8 cellular contexts compared by ENCODE assay signal in the genomic region with DNA sequence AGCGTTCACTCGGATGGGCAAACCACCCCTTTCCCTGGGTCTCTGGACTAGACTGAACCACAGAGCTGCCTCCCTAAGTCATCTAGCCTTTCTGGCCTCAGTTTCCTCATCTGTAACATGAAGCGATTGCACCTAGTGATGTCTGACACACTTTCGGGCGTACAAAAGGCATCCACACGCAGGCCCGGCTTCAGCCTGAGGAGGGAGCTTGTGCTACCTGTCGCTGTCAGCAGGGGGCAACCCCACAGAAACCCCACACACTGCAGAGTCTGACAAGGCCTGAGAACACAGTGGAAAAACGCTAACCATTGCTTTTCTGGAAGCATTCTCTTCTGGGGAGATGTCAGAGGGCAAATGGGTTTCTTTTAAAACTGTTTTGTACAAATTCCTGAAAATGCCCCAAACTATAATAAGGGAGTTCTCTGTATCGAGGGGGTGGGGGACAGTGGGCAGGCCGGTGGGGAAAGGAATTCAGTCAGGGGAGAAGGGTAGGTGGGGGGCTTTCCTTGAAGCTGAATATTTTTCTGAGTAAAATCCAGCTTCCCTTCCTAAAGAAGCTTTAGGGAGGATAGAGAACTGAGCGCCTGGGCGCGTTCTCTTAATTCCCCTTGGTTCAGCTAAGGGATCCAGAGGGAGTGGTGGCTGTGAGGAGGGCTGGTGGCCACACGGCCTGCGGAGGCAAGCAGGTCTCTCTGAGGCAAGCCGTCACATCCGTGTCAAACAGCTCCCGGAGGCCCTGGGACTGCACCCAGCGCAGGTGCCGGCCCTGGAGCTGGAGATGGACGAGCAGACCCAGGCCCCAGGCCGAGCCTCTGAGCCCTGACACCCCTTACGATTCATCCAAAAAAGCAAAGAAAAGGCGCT. TPM values are rescaled to one million over a fixed set of nuclear protein-coding genes. Genes with fewer than 3 reads are reported as not detected.
DNase-seq lines count a peak whose midpoint lies in the region; ATAC-seq, FAIRE-seq and TF ChIP-seq lines count a peak whose summit lies in the region.

No MANE protein-coding gene starts in this region.

- dilution Hi-C loops in endothelial cell of umbilical vein (cut with MboI; ENCODE audit: extremely low pct_ligation_motif_present, low sequenced_read_pairs), result no loop called here

- no peak overlapping the region for H2AFZ ChIP-seq in endothelial cell of umbilical vein (ENCODE audit: low read depth, low read length)

- peak; percentile 91 for TF ChIP-seq CTCF in 22Rv1 (IDR thresholded peaks at IDR 0.05)
- peak; percentile 95 for TF ChIP-seq CTCF in GM12875 (IDR thresholded peaks at IDR 0.05; ENCODE audit: borderline replicate concordance, insufficient read depth, low read depth, low read length)
- peak; percentile 86 to 92 for TF ChIP-seq CTCF in endothelial cell of umbilical vein (IDR thresholded peaks at IDR 0.05; ENCODE audit: extremely low read depth in 1 of 2, insufficient read depth in 1 of 2, low read depth in 1 of 2, low read length in 2 of 2)
- TF ChIP-seq CTCF in mucosa of descending colon (IDR thresholded peaks at IDR 0.05), result peak; percentile 47
- TF ChIP-seq CTCF in suprapubic skin (IDR thresholded peaks at IDR 0.05), result peak; percentile 31 to 71

- no peak for TF ChIP-seq POLR2A in endothelial cell of umbilical vein (IDR thresholded peaks at IDR 0.05; ENCODE audit: low read depth, low read length)
- TF ChIP-seq POLR2A in suprapubic skin (IDR thresholded peaks at IDR 0.05), result no peak

- peak; percentile 77 for FAIRE-seq in endothelial cell of umbilical vein (lab: Jason Lieb, UNC)

- H3K27me3 ChIP-seq in endothelial cell of umbilical vein (ENCODE audit: control insufficient read depth in 2 of 2, insufficient read depth in 2 of 2, low read length in 2 of 2) (no peaks in the 10 kb centered on the region), suprapubic skin (no peaks in the 10 kb centered on the region)

- POLR2A ChIA-PET in endothelial cell of umbilical vein (lab: Charles Lee), result no interaction called here

- no peak for TF ChIP-seq EP300 in suprapubic skin (IDR thresholded peaks at IDR 0.05)

- H3K4me1 ChIP-seq in endothelial cell of umbilical vein (ENCODE audit: control insufficient read depth, extremely low read depth, insufficient read depth, low read length) (no peaks in the 10 kb centered on the region), mucosa of descending colon (ENCODE audit: low read depth) (no peaks in the 10 kb centered on the region), suprapubic skin (peaks cover 4% of the 10 kb centered on the region)

- DNase-seq in NCI-H510A (lab: John Stamatoyannopoulos, UW), result peak; percentile 2
- peak; percentile 26 to 27 for DNase-seq in activated CD4-positive, alpha-beta T cell treated with anti-CD3 and anti-CD28 coated beads, Interleukin-2, amount 50 U/mL, for 24 hours (ENCODE audit: low read depth in 1 of 2, low spot score in 1 of 2)
- DNase-seq in endothelial cell of umbilical vein (ENCODE audit: low read depth, low spot score), result peak; percentile 49
- peak in 2 of 3 donors; percentile 73 to 77 for DNase-seq in mucosa of descending colon
- no peak for DNase-seq in suprapubic skin (ENCODE audit: low spot score in 2 of 2)

- BruUV-seq in endothelial cell of umbilical vein (replicated peaks; lab: Mats Ljungman, UMichigan), result no TSS peak

- no peak overlapping the region for H3K4me2 ChIP-seq in endothelial cell of umbilical vein (ENCODE audit: insufficient read depth, low read length)

- no peaks in the 10 kb centered on the region for H3K9me1 ChIP-seq in endothelial cell of umbilical vein (replicated peaks; ENCODE audit: control insufficient read depth, extremely low read depth, insufficient read depth, low read length)

- ATAC-seq in HG02763 (IDR thresholded peaks at IDR 0.05; ENCODE audit: unreplicated experiment) (peak; percentile 85), mucosa of descending colon (peak; percentile 93)

- CTCF ChIA-PET in endothelial cell of umbilical vein (lab: Charles Lee), result interaction anchor here (0.6 to 5.5 kb wide), 31 partner anchors 9 to 972 kb away, joined by 3 to 32 read pairs (median 4); no protein-coding TSS in a partner anchor

- intact Hi-C loops in endothelial cell of umbilical vein (cut with micrococcal nuclease), result loop anchor here (1.0 kb wide), 2 partner anchors 378 to 879 kb away; no protein-coding TSS in a partner anchor
- intact Hi-C loops in mucosa of descending colon (cut with DNase I, micrococcal nuclease), result no loop called here

- H3K4me3 ChIP-seq in GM12875 (ENCODE audit: low read depth, low read length) (no peak overlapping the region), endothelial cell of umbilical vein (replicated peaks in 1 of 3; ENCODE audit: insufficient read depth in 1 of 3, low read depth in 1 of 3, low read length in 3 of 3) (no peak overlapping the region), mucosa of descending colon (no peak overlapping the region), suprapubic skin (no peak overlapping the region)

- no peaks in the 10 kb centered on the region for H4K20me1 ChIP-seq in endothelial cell of umbilical vein (replicated peaks; ENCODE audit: control insufficient read depth, extremely low read depth, insufficient read depth, low read length)

- H3K79me2 ChIP-seq in endothelial cell of umbilical vein (ENCODE audit: control insufficient read depth, insufficient read depth, low read length), result no peaks in the 10 kb centered on the region

- H3K27ac ChIP-seq in 22Rv1 (peak overlapping the region; percentile 62), endothelial cell of umbilical vein (ENCODE audit: insufficient read depth, low read depth, low read length) (no peak overlapping the region), suprapubic skin (peak overlapping the region; percentile 51)

- no peak overlapping the region for H3K9ac ChIP-seq in endothelial cell of umbilical vein (replicated peaks; ENCODE audit: extremely low read depth, insufficient read depth, low read length)

- 69% methylated on average over 25 of the region's 25 CpGs for WGBS in suprapubic skin

- no peaks in the 10 kb centered on the region for H3K36me3 ChIP-seq in endothelial cell of umbilical vein (ENCODE audit: control insufficient read depth in 2 of 2, extremely low read depth in 1 of 2, insufficient read depth in 2 of 2, low read length in 2 of 2)
- H3K36me3 ChIP-seq in mucosa of descending colon (ENCODE audit: low read depth), result no peaks in the 10 kb centered on the region
- H3K36me3 ChIP-seq in suprapubic skin, result no peaks in the 10 kb centered on the region

- no peaks in the 10 kb centered on the region for H3K9me3 ChIP-seq in endothelial cell of umbilical vein (replicated peaks; ENCODE audit: control insufficient read depth, insufficient read depth, low read length)
- H3K9me3 ChIP-seq in mucosa of descending colon, result no peaks in the 10 kb centered on the region
- H3K9me3 ChIP-seq in suprapubic skin, result no peaks in the 10 kb centered on the region

TF ChIP-seq in endothelial cell of umbilical vein, 7 proteins besides CTCF, POLR2A, EP300 and RAD21:
- no peak for TF ChIP-seq JUN (IDR thresholded peaks at IDR 0.05; ENCODE audit: borderline replicate concordance, insufficient read depth, insufficient read length, low read depth)
- no peak for TF ChIP-seq FOS (IDR thresholded peaks at IDR 0.05; ENCODE audit: borderline replicate concordance, insufficient read depth, low read length)
- TF ChIP-seq, protein P1, sequence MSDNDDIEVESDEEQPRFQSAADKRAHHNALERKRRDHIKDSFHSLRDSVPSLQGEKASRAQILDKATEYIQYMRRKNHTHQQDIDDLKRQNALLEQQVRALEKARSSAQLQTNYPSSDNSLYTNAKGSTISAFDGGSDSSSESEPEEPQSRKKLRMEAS (IDR thresholded peaks at IDR 0.05; ENCODE audit: insufficient read depth, insufficient read length), result no peak
- no peak for TF ChIP-seq MYC (IDR thresholded peaks at IDR 0.05; ENCODE audit: low read depth, low read length)
- no peak for TF ChIP-seq GATA2 (IDR thresholded peaks at IDR 0.05; ENCODE audit: insufficient read depth, insufficient read length, low read depth, low read length)
- no peak for TF ChIP-seq EZH2 (IDR thresholded peaks at IDR 0.05; ENCODE audit: borderline replicate concordance, low read depth, low read length, severe bottlenecking)

RNA-seq across cellular contexts. Expression of a gene that starts 0.6 kb away (rescaled TPM):
- total RNA-seq in endothelial cell of umbilical vein (not detected in 2 replicates), mucosa of descending colon (not detected), suprapubic skin (10 to 100 TPM in 3 of 4 donors, 1 to 10 TPM in 1; 7.9 to 20.4 (median 11.9) TPM)
- polyA plus RNA-seq in endothelial cell of umbilical vein, result not detected in 2 replicates
- not detected in 2 replicates for polyA plus RNA-seq in endothelial cell of umbilical vein (2011; cell fraction: cytosol; rRNA removed)
- not detected in 2 replicates for polyA plus RNA-seq in endothelial cell of umbilical vein (2011; cell fraction: nucleus; rRNA removed)
- polyA plus RNA-seq in endothelial cell of umbilical vein (2012), result not detected in 2 replicates
- polyA minus RNA-seq in endothelial cell of umbilical vein, result not detected in 2 replicates
- polyA minus RNA-seq in endothelial cell of umbilical vein (2011; cell fraction: cytosol; rRNA and poly(A)+ RNA removed), result not detected
- not detected in 2 replicates for polyA minus RNA-seq in endothelial cell of umbilical vein (2011; cell fraction: nucleus; rRNA and poly(A)+ RNA removed)

Comparison
In these comparisons a context has a peak if more than half of its experiments do, and no peak if none do; other contexts are left out.
1. DNase-seq: peak in NCI-H510A (single experiment), activated CD4-positive, alpha-beta T cell treated with anti-CD3 and anti-CD28 coated beads, Interleukin-2, amount 50 U/mL, for 24 hours (2 of 2), endothelial cell of umbilical vein (single experiment) and mucosa of descending colon (2 of 3); none in suprapubic skin (0 of 2).
2. Peak in every context shown above with its lines, with median percentiles within 50 percentile points of each other: CTCF ChIP-seq.